8 cellular contexts compared by ENCODE assay signal in the genomic region with DNA sequence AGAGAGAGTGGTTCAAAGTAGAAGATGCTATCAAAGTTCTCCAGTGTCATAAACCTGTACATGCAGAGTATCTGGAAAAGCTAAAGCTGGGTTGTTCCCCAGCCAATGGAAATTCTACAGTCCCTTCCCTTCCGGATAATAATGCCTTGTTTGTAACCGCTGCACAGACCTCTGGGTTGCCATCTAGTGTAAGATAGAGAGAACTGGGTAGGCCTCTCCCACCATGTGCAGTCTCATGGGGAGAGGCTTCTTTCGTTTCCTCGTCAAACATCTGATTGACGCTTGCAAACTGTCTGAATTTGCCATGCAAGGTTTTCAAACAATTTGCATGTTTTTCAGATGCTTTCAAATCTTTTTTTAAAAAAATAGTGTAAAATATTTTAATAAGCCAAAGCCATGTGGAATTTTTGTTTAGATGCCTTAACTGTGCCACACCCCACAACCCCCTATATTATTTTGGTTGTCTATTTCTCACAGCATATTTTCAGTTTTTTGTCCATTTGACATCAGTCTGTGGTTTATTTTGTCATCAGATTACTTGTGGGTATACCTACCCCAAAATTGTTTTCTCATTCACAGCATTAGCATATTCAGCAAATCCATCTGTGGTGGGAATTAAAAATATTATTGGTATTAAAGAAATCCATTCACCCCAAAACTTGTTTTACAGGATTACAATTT. TPM values are rescaled to one million over a fixed set of nuclear protein-coding genes. Genes with fewer than 3 reads are reported as not detected.
DNase-seq lines count a peak whose midpoint lies in the region; ATAC-seq, FAIRE-seq and TF ChIP-seq lines count a peak whose summit lies in the region.
"Not testable (repeated sequence)": the region's sequence is repeated elsewhere in the genome, so short reads cannot be mapped to it uniquely, and the experiment has no call there.

No MANE protein-coding gene starts in this region.

- H3K36me3 ChIP-seq in heart left ventricle (peaks cover 0 to 75% (median 66%) of the 10 kb centered on the region in 9 donors), pancreas (peaks cover 0 to 12% (median 0%) of the 10 kb centered on the region in 3 donors)

- H3K4me3 Mint-ChIP-seq in activated CD8-positive, alpha-beta memory T cell treated with anti-CD3 and anti-CD28 coated beads, Interleukin-2, amount 10 ng/mL, durations not matched to agents 7 days and 5 days: not testable (repeated sequence)

- DNase-seq in GM12891 (ENCODE audit: insufficient read length, low spot score); activated CD8-positive, alpha-beta memory T cell treated with anti-CD3 and anti-CD28 coated beads, Interleukin-2, amount 10 ng/mL, durations not matched to agents 7 days and 5 days; heart left ventricle; pancreas: not testable (repeated sequence)

- CTCF ChIA-PET in activated CD8-positive, alpha-beta memory T cell treated with anti-CD3 and anti-CD28 coated beads, Interleukin-2, amount 10 ng/mL, durations not matched to agents 7 days and 5 days (lab: Charles Lee): not testable (repeated sequence)

- not testable (repeated sequence) for H3K27ac Mint-ChIP-seq in activated CD8-positive, alpha-beta memory T cell treated with anti-CD3 and anti-CD28 coated beads, Interleukin-2, amount 10 ng/mL, durations not matched to agents 7 days and 5 days

- intact Hi-C loops in heart left ventricle (cut with DNase I): loop anchor here in 7 of 10 donors (5.0 to 10.0 kb wide), 5 partner anchors 305 to 615 kb away; no protein-coding TSS in a partner anchor
- intact Hi-C loops in pancreas (cut with DNase I): not testable (repeated sequence)

- H3K9me3 Mint-ChIP-seq in activated CD8-positive, alpha-beta memory T cell treated with anti-CD3 and anti-CD28 coated beads, Interleukin-2, amount 10 ng/mL, durations not matched to agents 7 days and 5 days (ENCODE audit: low read depth): not testable (repeated sequence)

- not testable (repeated sequence) for H3K4me1 Mint-ChIP-seq in activated CD8-positive, alpha-beta memory T cell treated with anti-CD3 and anti-CD28 coated beads, Interleukin-2, amount 10 ng/mL, durations not matched to agents 7 days and 5 days

- not testable (repeated sequence) for H3K9me3 ChIP-seq in heart left ventricle, pancreas

- peak; percentile 98 for FAIRE-seq in GM12891 (lab: Jason Lieb, UNC)
- FAIRE-seq in pancreas (lab: Jason Lieb, UNC): peak; percentile 98

- not testable (repeated sequence) for H3K27me3 Mint-ChIP-seq in activated CD8-positive, alpha-beta memory T cell treated with anti-CD3 and anti-CD28 coated beads, Interleukin-2, amount 10 ng/mL, durations not matched to agents 7 days and 5 days

- not testable (repeated sequence) for TF ChIP-seq CTCF in heart left ventricle (IDR thresholded peaks at IDR 0.05); pancreas (IDR thresholded peaks at IDR 0.05)

- not testable (repeated sequence) for H3K27ac ChIP-seq in heart left ventricle, pancreas

- TF ChIP-seq POLR2A in GM12891 (IDR thresholded peaks at IDR 0.05; ENCODE audit: low read depth, low read length); heart left ventricle (IDR thresholded peaks at IDR 0.05): not testable (repeated sequence)

- not testable (repeated sequence) for H3K27me3 ChIP-seq in heart left ventricle, pancreas

- peaks cover 23% of the 10 kb centered on the region for H3K36me3 Mint-ChIP-seq in activated CD8-positive, alpha-beta memory T cell treated with anti-CD3 and anti-CD28 coated beads, Interleukin-2, amount 10 ng/mL, durations not matched to agents 7 days and 5 days

- H3K4me1 ChIP-seq in heart left ventricle (peaks cover 0 to 16% (median 7%) of the 10 kb centered on the region in 12 donors), pancreas (peaks cover 6 to 18% (median 17%) of the 10 kb centered on the region in 3 donors)

- peak; percentile 83 for ATAC-seq in GM19372 (IDR thresholded peaks at IDR 0.05; ENCODE audit: low read depth, unreplicated experiment)
- ATAC-seq in GM21825 (IDR thresholded peaks at IDR 0.05; ENCODE audit: unreplicated experiment): peak; percentile 84
- peak; percentile 65 for ATAC-seq in HG03060 (IDR thresholded peaks at IDR 0.05; ENCODE audit: low read depth, unreplicated experiment)
- peak; percentile 62 for ATAC-seq in HG03565 (IDR thresholded peaks at IDR 0.05; ENCODE audit: unreplicated experiment)
- peak; percentile 100 for ATAC-seq in activated CD8-positive, alpha-beta memory T cell treated with anti-CD3 and anti-CD28 coated beads, Interleukin-2, amount 10 ng/mL, durations not matched to agents 7 days and 5 days
- ATAC-seq in heart left ventricle: peak; percentile 76 to 91 (median 85)
- peak; percentile 88 to 96 (median 94) for ATAC-seq in pancreas

- 20 to 36% methylated on average over 2 of the region's 5 CpGs; no CpG with 5 or more reads in 2 of the 4 donors for WGBS in heart left ventricle, 4 donors
- no CpG with 5 or more reads among the region's 5 CpGs for WGBS in pancreas, 2 donors

- H3K4me3 ChIP-seq in heart left ventricle, pancreas: not testable (repeated sequence)

RNA-seq across cellular contexts. Expression of gene NUDT4, which starts 21.6 kb away (rescaled TPM):
- polyA plus RNA-seq in GM12891 (2012; ENCODE audit: low read depth, missing spikeins): 30.4 TPM
- 10 to 100 TPM; 42.8 to 63.8 TPM for total RNA-seq in activated CD8-positive, alpha-beta memory T cell treated with anti-CD3 and anti-CD28 coated beads, Interleukin-2, amount 10 ng/mL, durations not matched to agents 7 days and 5 days
- total RNA-seq in heart left ventricle (100 to 1,000 TPM; 168 to 667 (median 248) TPM), pancreas (10 to 100 TPM; 32.3 to 57.3 (median 45.5) TPM)
- polyA plus RNA-seq in heart left ventricle (100 to 1,000 TPM in 1 of 2 donors, 10 to 100 TPM in 1; 59.9 to 242 TPM), pancreas (10 to 100 TPM; 16.0 to 77.5 TPM)

RNA-seq across cellular contexts. Expression of gene UBE2N, which starts 42.4 kb away (rescaled TPM):
- 189 TPM for polyA plus RNA-seq in GM12891 (2012; ENCODE audit: low read depth, missing spikeins)
- total RNA-seq in activated CD8-positive, alpha-beta memory T cell treated with anti-CD3 and anti-CD28 coated beads, Interleukin-2, amount 10 ng/mL, durations not matched to agents 7 days and 5 days: 100 to 1,000 TPM; 166 to 213 TPM
- total RNA-seq in heart left ventricle (100 to 1,000 TPM in 2 of 9 donors, 10 to 100 TPM in 7; 53.6 to 107 (median 88.1) TPM), pancreas (10 to 100 TPM; 14.7 to 33.2 (median 21.5) TPM)
- polyA plus RNA-seq in heart left ventricle (10 to 100 TPM; 55.8 to 91.1 TPM), pancreas (10 to 100 TPM; 18.3 to 32.7 TPM)
